10 cellular contexts compared by ENCODE assay signal in genomic region chr2:235026137-235026536, GRCh38.
A peak's percentile ranks its signal among the peaks of the same experiment; 100 is the strongest.
DNase-seq lines count a peak whose midpoint lies in the region; ATAC-seq and TF ChIP-seq lines count a peak whose summit lies in the region.
"Had no signal": no experiment of that assay in that cellular context is flagged by ENCODE, and none has a peak within 500 bp of the region (broad histone marks: within the 10 kb centered on the region; RNA-seq: fewer than 3 reads in every experiment).

No MANE protein-coding gene starts in this region.

- peak; percentile 95 for DNase-seq in A172 (ENCODE audit: low spot score)
- peak; percentile 83 for DNase-seq in HPDE6-E6E7 (ENCODE audit: extremely low spot score)
- DNase-seq in astrocyte of the cerebellum (ENCODE audit: low read depth): peak; percentile 78
- peak; percentile 84 for DNase-seq in kidney epithelial cell (ENCODE audit: low read depth)
- DNase-seq in NCI-H1436 treated with DMSO at 0.1 percent for 48 hours (lab: John Stamatoyannopoulos, UW): no peak
- DNase-seq in activated naive CD4-positive, alpha-beta T cell treated with Interleukin-2 at 50 U/mL for 16 hours: no peak
- DNase-seq in NCI-H128 (lab: John Stamatoyannopoulos, UW; ENCODE audit: unreplicated experiment): no peak
- DNase-seq: activated CD4-positive, alpha-beta T cell treated with anti-CD3 and anti-CD28 coated beads for 48 hours; stimulated activated CD4-positive, alpha-beta T cell treated with anti-CD3 and anti-CD28 coated beads, Interleukin-2, amount 100 ng/mL, for 24 hours had no signal

- H3K36me3 ChIP-seq in kidney epithelial cell (ENCODE audit: control insufficient read depth, insufficient read depth, low read length): no peaks in the 10 kb centered on the region

- ATAC-seq in GM18907 (IDR thresholded peaks at IDR 0.05; ENCODE audit: unreplicated experiment): no peak

- in situ Hi-C loops in astrocyte of the cerebellum (cut with HindIII; ENCODE audit: low sequenced_read_pairs): no loop called here

- no peak for TF ChIP-seq CTCF in astrocyte of the cerebellum (IDR thresholded peaks at IDR 0.05; ENCODE audit: low read depth, low read length, missing control alignments)
- TF ChIP-seq CTCF in kidney epithelial cell (IDR thresholded peaks at IDR 0.05; ENCODE audit: insufficient read depth, low read length, poor library complexity, severe bottlenecking): no peak

- no peaks in the 10 kb centered on the region for H3K27me3 ChIP-seq in kidney epithelial cell (ENCODE audit: control insufficient read depth, insufficient read depth, low read length)

- H3K4me3 ChIP-seq in astrocyte of the cerebellum (ENCODE audit: low read depth, low read length) (no peak overlapping the region), kidney epithelial cell (ENCODE audit: low read depth, low read length) (no peak overlapping the region)

Comparison
In these comparisons a context has a peak if more than half of its experiments do, and no peak if none do; other contexts are left out.
1. DNase-seq: peak in A172 (single experiment), HPDE6-E6E7 (single experiment), astrocyte of the cerebellum (single experiment) and kidney epithelial cell (single experiment); none in NCI-H1436 treated with DMSO at 0.1 percent for 48 hours (single experiment), activated naive CD4-positive, alpha-beta T cell treated with Interleukin-2 at 50 U/mL for 16 hours (single experiment) and NCI-H128 (single experiment).